Comparison of ENCODE assay signal across 17 cellular contexts in genomic region chr6:108116424-108116780, GRCh38. TPM values are rescaled to one million over a fixed set of nuclear protein-coding genes. Genes with fewer than 3 reads are reported as not detected.
A peak's percentile ranks its signal among the peaks of the same experiment; 100 is the strongest.
DNase-seq lines count a peak whose midpoint lies in the region; ATAC-seq and TF ChIP-seq lines count a peak whose summit lies in the region.
"Had no signal": no experiment of that assay in that cellular context is flagged by ENCODE, and none has a peak within 500 bp of the region (broad histone marks: within the 10 kb centered on the region; RNA-seq: fewer than 3 reads in every experiment).

No MANE protein-coding gene starts in this region.

- H3K4me1 Mint-ChIP-seq in activated T-cell treated with anti-CD3 and anti-CD28 coated beads, Interleukin-2, amount 50 U/mL, for 4 hours (ENCODE audit: low read depth): peaks cover 48% of the 10 kb centered on the region
- H3K4me1 Mint-ChIP-seq in activated B cell treated with CpG ODN at 0.5 μM for 24 hours: peaks cover 57% of the 10 kb centered on the region
- peaks cover 49 to 57% of the 10 kb centered on the region in 2 donors for H3K4me1 Mint-ChIP-seq in immature natural killer cell
- peaks cover 47 to 58% of the 10 kb centered on the region in 2 donors for H3K4me1 Mint-ChIP-seq in stimulated activated naive B cell treated with anti-CD40 and anti-IgM and Interleukin-4, amounts not matched to agents 10 μg/mL and 1 μg/mL and 100 μg/mL, for 72 hours

- no peak for ATAC-seq in activated T-cell treated with anti-CD3 and anti-CD28 coated beads, Interleukin-2, amount 50 U/mL, for 4 hours
- no peak for ATAC-seq in activated B cell treated with CpG ODN at 0.5 μM for 24 hours (ENCODE audit: low read depth)
- ATAC-seq in stimulated activated naive B cell treated with anti-CD40 and anti-IgM and Interleukin-4, amounts not matched to agents 10 μg/mL and 1 μg/mL and 100 μg/mL, for 72 hours (replicated peaks): no peak
- ATAC-seq: activated CD4-positive, CD25-positive, alpha-beta regulatory T cell treated with anti-CD3 and anti-CD28 coated beads, Interleukin-2, amount 50 U/mL, for 24 hours had no signal

- no peaks in the 10 kb centered on the region for H3K9me3 Mint-ChIP-seq in activated T-cell treated with anti-CD3 and anti-CD28 coated beads, Interleukin-2, amount 50 U/mL, for 4 hours
- no peaks in the 10 kb centered on the region for H3K9me3 Mint-ChIP-seq in activated B cell treated with CpG ODN at 0.5 μM for 24 hours
- peaks cover 0 to 2% (median 0%) of the 10 kb centered on the region in 6 donors for H3K9me3 Mint-ChIP-seq in immature natural killer cell
- H3K9me3 Mint-ChIP-seq in stimulated activated naive B cell treated with anti-CD40 and anti-IgM and Interleukin-4, amounts not matched to agents 10 μg/mL and 1 μg/mL and 100 μg/mL, for 72 hours: no peaks in the 10 kb centered on the region
- H3K9me3 Mint-ChIP-seq: endodermal cell had no signal

- POLR2A ChIA-PET in activated B cell treated with CpG ODN at 0.5 μM for 24 hours (lab: Charles Lee): no interaction called here

- H3K27ac Mint-ChIP-seq in activated B cell treated with CpG ODN at 0.5 μM for 24 hours (no peak overlapping the region), immature natural killer cell (no peak overlapping the region)
- peak overlapping the region; percentile 22 for H3K27ac Mint-ChIP-seq in stimulated activated naive B cell treated with anti-CD40 and anti-IgM and Interleukin-4, amounts not matched to agents 10 μg/mL and 1 μg/mL and 100 μg/mL, for 72 hours
- H3K27ac Mint-ChIP-seq: endodermal cell had no signal

- no peak for DNase-seq in activated T-cell treated with anti-CD3 and anti-CD28 coated beads, Interleukin-2, amount 50 U/mL, for 4 hours
- DNase-seq in activated T-cell treated with anti-CD3 and anti-CD28 coated beads, Interleukin-2, amount 50 U/mL, for 48 hours: no peak
- no peak for DNase-seq in activated B cell treated with CpG ODN at 0.5 μM for 24 hours
- DNase-seq in immature natural killer cell: no peak
- DNase-seq in stimulated activated naive B cell treated with anti-CD40 and anti-IgM and Interleukin-4, amounts not matched to agents 10 μg/mL and 1 μg/mL and 100 μg/mL, for 72 hours: no peak
- no peak for DNase-seq in HT-29 (ENCODE audit: low spot score)
- DNase-seq in NCI-H1694 (lab: John Stamatoyannopoulos, UW): no peak
- no peak for DNase-seq in medulla oblongata (ENCODE audit: extremely low spot score)
- DNase-seq: activated CD8-positive, alpha-beta memory T cell treated with anti-CD3 and anti-CD28 coated beads, Interleukin-2, amount 50 U/mL, for 4 hours; stimulated activated CD4-positive, alpha-beta T cell treated with anti-CD3 and anti-CD28 coated beads, Interleukin-12 subunit alpha, Interleukin-12 subunit beta, amount 100 ng/mL, for 4 hours had no signal

- TF ChIP-seq CTCF in activated B cell treated with CpG ODN at 0.5 μM for 24 hours (IDR thresholded peaks at IDR 0.05): no peak

- intact Hi-C loops in activated B cell treated with CpG ODN at 0.5 μM for 24 hours (cut with micrococcal nuclease): loop anchor here (5.0 kb wide), 2 partner anchors 956 to 999 kb away; partner anchors contain the start of gene BEND3

- peak overlapping the region; percentile 78 for H3K4me3 Mint-ChIP-seq in activated T-cell treated with anti-CD3 and anti-CD28 coated beads, Interleukin-2, amount 50 U/mL, for 4 hours
- H3K4me3 Mint-ChIP-seq in activated B cell treated with CpG ODN at 0.5 μM for 24 hours (peak overlapping the region; percentile 79), immature natural killer cell (peak overlapping the region; percentile 83 to 94 (median 87))
- H3K4me3 Mint-ChIP-seq in stimulated activated naive B cell treated with anti-CD40 and anti-IgM and Interleukin-4, amounts not matched to agents 10 μg/mL and 1 μg/mL and 100 μg/mL, for 72 hours: peak overlapping the region; percentile 76 to 79

- H3K27me3 Mint-ChIP-seq in activated T-cell treated with anti-CD3 and anti-CD28 coated beads, Interleukin-2, amount 50 U/mL, for 4 hours (ENCODE audit: low read depth): peaks cover 88% of the 10 kb centered on the region
- peaks cover 78% of the 10 kb centered on the region for H3K27me3 Mint-ChIP-seq in activated B cell treated with CpG ODN at 0.5 μM for 24 hours
- H3K27me3 Mint-ChIP-seq in immature natural killer cell (ENCODE audit: low read depth in 3 of 3): peaks cover 34 to 66% (median 40%) of the 10 kb centered on the region in 3 donors
- H3K27me3 Mint-ChIP-seq in stimulated activated naive B cell treated with anti-CD40 and anti-IgM and Interleukin-4, amounts not matched to agents 10 μg/mL and 1 μg/mL and 100 μg/mL, for 72 hours: peaks cover 71 to 89% of the 10 kb centered on the region in 2 donors

- H3K36me3 Mint-ChIP-seq in activated T-cell treated with anti-CD3 and anti-CD28 coated beads, Interleukin-2, amount 50 U/mL, for 4 hours (ENCODE audit: insufficient read depth): no peaks in the 10 kb centered on the region
- peaks cover 1% of the 10 kb centered on the region for H3K36me3 Mint-ChIP-seq in activated B cell treated with CpG ODN at 0.5 μM for 24 hours (ENCODE audit: low read depth)
- peaks cover under 1 to 5% (median 4%) of the 10 kb centered on the region in 3 donors for H3K36me3 Mint-ChIP-seq in immature natural killer cell
- H3K36me3 Mint-ChIP-seq in stimulated activated naive B cell treated with anti-CD40 and anti-IgM and Interleukin-4, amounts not matched to agents 10 μg/mL and 1 μg/mL and 100 μg/mL, for 72 hours: peaks cover 0 to 3% of the 10 kb centered on the region in 2 donors

- CTCF ChIA-PET in activated B cell treated with CpG ODN at 0.5 μM for 24 hours (lab: Charles Lee): interaction anchor here (1.1 to 1.7 kb wide), 3 partner anchors 51 to 410 kb away, joined by 4 to 8 read pairs (median 4); no protein-coding TSS in a partner anchor

RNA-seq across cellular contexts. Expression of gene OSTM1, which starts 41.9 kb away (rescaled TPM):
- 10 to 100 TPM; 30.0 to 40.7 (median 31.4) TPM for total RNA-seq in activated T-cell treated with anti-CD3 and anti-CD28 coated beads, Interleukin-2, amount 50 U/mL, for 4 hours
- total RNA-seq in activated B cell treated with CpG ODN at 0.5 μM for 24 hours: 17.6 and 21.4 TPM in 2 replicates
- polyA plus RNA-seq in immature natural killer cell: 10 to 100 TPM; 50.3 to 71.5 (median 64.6) TPM
- total RNA-seq in HT-29 (2014; rRNA removed; shearing (Covaris generic)): 18.2 and 21.2 TPM in 2 replicates

RNA-seq across cellular contexts. Expression of gene NR2E1, which starts 49.4 kb away (rescaled TPM):
- not detected for total RNA-seq in activated T-cell treated with anti-CD3 and anti-CD28 coated beads, Interleukin-2, amount 50 U/mL, for 4 hours
- total RNA-seq in activated B cell treated with CpG ODN at 0.5 μM for 24 hours: not detected in 2 replicates
- not detected for polyA plus RNA-seq in immature natural killer cell
- total RNA-seq in HT-29 (2014; rRNA removed; shearing (Covaris generic)): not detected in 2 replicates
- total RNA-seq: endodermal cell; H7; left lung; T-helper 2 cell treated with Interferon-gamma antibody and Interleukin-4, amounts not matched to agents 100 ng/mL and 5 ng/mL, for 36 hours; vagina had no signal
- polyA plus RNA-seq: AG04450 had no signal
